Comparison of ENCODE assay signal across 1 cellular context in genomic region chr14:76138758-76139723, GRCh38.
TF ChIP-seq lines count a peak whose summit lies in the region.

No MANE protein-coding gene starts in this region.

TF ChIP-seq in IMR-90, 13 proteins besides CTCF, POLR2A, EP300 and RAD21 (continued from another document):
- TF ChIP-seq FOS (IDR thresholded peaks at IDR 0.05; ENCODE audit: low read depth, low read length) (no peak), RCOR1 (IDR thresholded peaks at IDR 0.05; ENCODE audit: insufficient replicate concordance, low read length) (no peak), RFX5 (IDR thresholded peaks at IDR 0.05; ENCODE audit: low read depth, low read length) (no peak), USF2 (IDR thresholded peaks at IDR 0.05; ENCODE audit: low read depth, low read length) (no peak), MAZ (IDR thresholded peaks at IDR 0.05; ENCODE audit: borderline replicate concordance, low read depth, low read length) (no peak), SMC3 (IDR thresholded peaks at IDR 0.05; ENCODE audit: low read depth, low read length) (no peak), MXI1 (IDR thresholded peaks at IDR 0.05; ENCODE audit: borderline replicate concordance, low read depth, low read length) (no peak), BHLHE40 (IDR thresholded peaks at IDR 0.05; ENCODE audit: low read depth, low read length) (no peak), NFE2L2 (IDR thresholded peaks at IDR 0.05; ENCODE audit: low read depth, low read length) (no peak)
TF ChIP-seq in IMR-90: peak in this region for 0.
